In genomic region chr3:187809979-187810568, GRCh38 we compare ENCODE assay signal across 1 cellular context.
TF ChIP-seq lines count a peak whose summit lies in the region.

No MANE protein-coding gene starts in this region.

TF ChIP-seq in A549, 52 proteins besides CTCF, POLR2A, EP300 and RAD21 (continued from another document):
- TF ChIP-seq CEBPB (IDR thresholded peaks at IDR 0.05) = no peak
- no peak for TF ChIP-seq EHF (CRISPR knock-in tag; IDR thresholded peaks at IDR 0.05)
- TF ChIP-seq CBX8 (IDR thresholded peaks at IDR 0.05) = no peak
- no peak for TF ChIP-seq GATA3 (IDR thresholded peaks at IDR 0.05; ENCODE audit: borderline replicate concordance)
- TF ChIP-seq E2F6 (IDR thresholded peaks at IDR 0.05; ENCODE audit: borderline replicate concordance, low read depth) = no peak
- TF ChIP-seq ESRRA (IDR thresholded peaks at IDR 0.05; ENCODE audit: borderline replicate concordance, low read length) = no peak
- no peak for TF ChIP-seq CHD2 (IDR thresholded peaks at IDR 0.05; ENCODE audit: low read length, partially characterized antibody)
- no peak for TF ChIP-seq ZC3H11A (IDR thresholded peaks at IDR 0.05)
- no peak for TF ChIP-seq PBX3 (IDR thresholded peaks at IDR 0.05)
- TF ChIP-seq HDAC2 (IDR thresholded peaks at IDR 0.05) = no peak
- no peak for TF ChIP-seq HEYL (CRISPR knock-in tag; IDR thresholded peaks at IDR 0.05)
- TF ChIP-seq SMC3 (IDR thresholded peaks at IDR 0.05) = no peak
- TF ChIP-seq PHF8 (IDR thresholded peaks at IDR 0.05; ENCODE audit: borderline replicate concordance, low read depth) = no peak
